ENCODE assay signal across 21 cellular contexts in the genomic region with DNA sequence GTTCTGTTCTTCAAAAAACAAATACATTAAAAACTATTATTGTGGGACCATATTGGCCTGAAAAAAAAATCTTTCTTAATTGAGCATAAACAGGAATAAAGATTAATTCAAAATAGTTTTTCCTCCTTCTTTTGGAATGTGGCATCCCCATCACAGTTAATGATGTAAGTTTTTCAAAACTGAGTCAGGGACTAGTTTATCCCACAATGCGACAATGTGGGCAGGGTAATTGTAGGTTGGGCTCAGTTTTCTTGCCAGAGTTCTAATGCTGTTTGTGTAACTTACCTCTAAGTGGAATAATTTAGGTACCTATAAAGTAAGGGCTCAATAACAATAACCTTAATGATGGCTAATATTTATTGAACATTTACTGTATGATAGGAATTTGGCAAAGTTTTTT.
"Had no signal": no experiment of that assay in that cellular context is flagged by ENCODE, and none has a peak within 500 bp of the region (broad histone marks: within the 10 kb centered on the region; RNA-seq: fewer than 3 reads in every experiment).

No MANE protein-coding gene starts in this region.

- DNase-seq: activated B cell treated with CpG ODN at 0.5 μM for 24 hours; activated CD4-positive, alpha-beta T cell treated with anti-CD3 and anti-CD28 coated beads for 36 hours; activated CD4-positive, alpha-beta T cell treated with anti-CD3 and anti-CD28 coated beads, Interleukin-2, amount 50 U/mL, for 4 hours; activated CD8-positive, alpha-beta memory T cell treated with anti-CD3 and anti-CD28 coated beads for 24 hours; activated CD8-positive, alpha-beta memory T cell treated with anti-CD3 and anti-CD28 coated beads, Interleukin-2, amount 50 U/mL, for 4 hours; activated naive CD4-positive, alpha-beta T cell; activated T-cell treated with anti-CD3 and anti-CD28 coated beads, Interleukin-2, amount 50 U/mL, for 24 hours; colonic mucosa; endodermal cell; esophagus squamous epithelium; foreskin fibroblast; heart right ventricle; left colon; naive B cell; occipital lobe; spleen; stimulated activated CD4-positive, alpha-beta T cell treated with anti-CD3 and anti-CD28 coated beads, Interleukin-4, amount 100 ng/mL, for 1 hour; stimulated activated naive CD4-positive, alpha-beta T cell; T-cell had no signal

- H3K4me3 ChIP-seq: colonic mucosa, esophagus squamous epithelium, heart right ventricle, spleen had no signal

- H3K9me3 ChIP-seq: colonic mucosa, esophagus squamous epithelium had no signal

- ATAC-seq: activated CD4-positive, alpha-beta T cell treated with anti-CD3 and anti-CD28 coated beads for 36 hours; activated T-helper 17 cell treated with anti-CD3 and anti-CD28 coated beads, Interleukin-2, amount 50 U/mL, for 72 hours; heart right ventricle; left colon; sciatic nerve; T-cell had no signal

- H3K36me3 ChIP-seq: colonic mucosa had no signal

- H3K4me1 ChIP-seq: colonic mucosa, esophagus squamous epithelium had no signal

- H3K27ac ChIP-seq: colonic mucosa, esophagus squamous epithelium, heart right ventricle, spleen had no signal

- H3K27me3 ChIP-seq: colonic mucosa, esophagus squamous epithelium, heart right ventricle, spleen had no signal
